Comparison of ENCODE assay signal across 8 cellular contexts in the genomic region with DNA sequence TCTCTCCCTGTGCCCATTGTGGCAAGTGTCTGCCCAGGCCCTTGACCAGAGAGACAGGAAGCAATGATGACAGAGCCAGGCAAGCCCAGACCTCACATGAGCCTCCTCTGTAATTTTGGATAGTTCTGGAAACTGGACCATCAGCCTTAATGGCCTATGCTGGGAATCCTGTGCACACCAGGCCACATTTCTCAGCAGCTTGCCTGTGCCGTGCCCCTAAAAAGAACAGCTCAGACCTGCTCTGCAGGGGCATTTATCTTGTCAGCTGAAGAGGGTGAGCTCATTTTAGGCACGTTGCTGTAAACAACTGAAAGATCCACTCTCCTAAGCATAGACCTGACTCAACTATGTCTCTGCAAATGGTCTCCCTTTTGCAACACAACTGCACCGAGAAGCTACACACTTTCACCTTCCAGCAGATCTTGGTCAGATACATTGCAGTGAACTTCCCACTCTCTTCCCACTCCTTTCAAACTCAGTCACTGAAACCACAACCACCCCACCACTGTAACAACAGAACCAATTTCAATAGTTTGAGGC. TPM values are rescaled to one million over a fixed set of nuclear protein-coding genes. Genes with fewer than 3 reads are reported as not detected.
DNase-seq lines count a peak whose midpoint lies in the region; ATAC-seq and TF ChIP-seq lines count a peak whose summit lies in the region.

No MANE protein-coding gene starts in this region.

- no peaks in the 10 kb centered on the region for H3K9me3 ChIP-seq in esophagus squamous epithelium

- H3K4me3 ChIP-seq in esophagus squamous epithelium, result no peak overlapping the region

- intact Hi-C loops in esophagus squamous epithelium (cut with DNase I), result no loop called here

- peak; percentile 35 for DNase-seq in GM10266 (ENCODE audit: extremely low spot score)
- no peak for DNase-seq in esophagus squamous epithelium (lab: John Stamatoyannopoulos, UW)
- no peak for DNase-seq in NCI-H146 (lab: John Stamatoyannopoulos, UW)
- DNase-seq in dedifferentiated amniotic fluid mesenchymal stem cell (ENCODE audit: extremely low spot score), result no peak
- DNase-seq in osteocyte (ENCODE audit: extremely low spot score, unreplicated experiment), result no peak
- DNase-seq in NCI-H82 treated with DMSO at 0.1 percent for 48 hours (lab: John Stamatoyannopoulos, UW; ENCODE audit: unreplicated experiment), result no peak

- no peak for TF ChIP-seq POLR2A in esophagus squamous epithelium (IDR thresholded peaks at IDR 0.05)

- no peaks in the 10 kb centered on the region for H3K9me3 Mint-ChIP-seq in osteocyte (ENCODE audit: unreplicated experiment)

- peaks cover 0 to 17% (median 3%) of the 10 kb centered on the region in 3 donors for H3K4me1 ChIP-seq in esophagus squamous epithelium

- no peak for TF ChIP-seq CTCF in GM10266 (IDR thresholded peaks at IDR 0.05; ENCODE audit: control insufficient read depth, insufficient read depth, low read depth, missing control alignments)
- TF ChIP-seq CTCF in esophagus squamous epithelium (IDR thresholded peaks at IDR 0.05), result no peak
- TF ChIP-seq CTCF in osteocyte (IDR thresholded peaks at IDR 0.05), result no peak

- H3K27ac ChIP-seq in esophagus squamous epithelium, result peak overlapping the region; percentile 1 to 44 (median 20)

- H3K36me3 ChIP-seq in esophagus squamous epithelium, result no peaks in the 10 kb centered on the region

- ATAC-seq in GM19035 (IDR thresholded peaks at IDR 0.05; ENCODE audit: unreplicated experiment), result peak; percentile 72
- peak; percentile 54 for ATAC-seq in HG03280 (IDR thresholded peaks at IDR 0.05; ENCODE audit: unreplicated experiment)

- WGBS in esophagus squamous epithelium, 2 donors, result 29 to 57% methylated on average over 1 to 3 of the region's 3 CpGs

- H3K27me3 Mint-ChIP-seq in osteocyte (ENCODE audit: unreplicated experiment), result no peaks in the 10 kb centered on the region

- H3K36me3 Mint-ChIP-seq in osteocyte (ENCODE audit: unreplicated experiment), result no peaks in the 10 kb centered on the region

- no peak overlapping the region for H3K27ac Mint-ChIP-seq in osteocyte (ENCODE audit: unreplicated experiment)

- no peak overlapping the region for H3K4me3 Mint-ChIP-seq in osteocyte (ENCODE audit: unreplicated experiment)

- no peaks in the 10 kb centered on the region for H3K27me3 ChIP-seq in esophagus squamous epithelium

- H3K4me1 Mint-ChIP-seq in osteocyte (ENCODE audit: unreplicated experiment), result peaks cover 2% of the 10 kb centered on the region

RNA-seq across cellular contexts. Expression of a gene that starts 53.5 kb away (rescaled TPM):
- total RNA-seq in esophagus squamous epithelium (10 to 100 TPM; 39.6 to 54.6 (median 44.8) TPM), osteocyte (93.8 and 95.0 TPM in 2 replicates)
